8 cellular contexts compared by ENCODE assay signal in genomic region chr15:37134699-37135131, GRCh38. TPM values are rescaled to one million over a fixed set of nuclear protein-coding genes. Genes with fewer than 3 reads are reported as not detected.
A peak's percentile ranks its signal among the peaks of the same experiment; 100 is the strongest.
DNase-seq lines count a peak whose midpoint lies in the region; ATAC-seq and TF ChIP-seq lines count a peak whose summit lies in the region.

No MANE protein-coding gene starts in this region.

- intact Hi-C loops in CD4-positive, alpha-beta T cell (cut with DNase I, micrococcal nuclease) = loop anchor here (2.0 to 10.0 kb wide), 3 partner anchors 630 to 1616 kb away; no protein-coding TSS in a partner anchor

- no peak overlapping the region for H3K27ac Mint-ChIP-seq in CD4-positive, alpha-beta T cell

- no peaks in the 10 kb centered on the region for H3K9me3 Mint-ChIP-seq in CD4-positive, alpha-beta T cell

- H3K4me3 Mint-ChIP-seq in CD4-positive, alpha-beta T cell = no peak overlapping the region

- no peaks in the 10 kb centered on the region for H3K4me1 ChIP-seq in foreskin keratinocyte
- H3K4me1 ChIP-seq in smooth muscle cell (ENCODE audit: low read depth) = peaks cover 9% of the 10 kb centered on the region

- peaks cover 10% of the 10 kb centered on the region for H3K27me3 Mint-ChIP-seq in CD4-positive, alpha-beta T cell

- H3K9ac ChIP-seq in smooth muscle cell (ENCODE audit: low read depth) = no peak overlapping the region

- POLR2A ChIA-PET in CD4-positive, alpha-beta T cell (lab: Charles Lee) = no interaction called here
- POLR2A ChIA-PET in HEK293T (lab: Yijun Ruan, JAX) = no interaction called here

- no peak overlapping the region for H3K27ac ChIP-seq in CD4-positive, alpha-beta T cell (ENCODE audit: low read depth, low read length)
- no peak overlapping the region for H3K27ac ChIP-seq in foreskin keratinocyte
- H3K27ac ChIP-seq in smooth muscle cell (ENCODE audit: low read depth) = no peak overlapping the region

- peaks cover 4% of the 10 kb centered on the region for H3K27me3 ChIP-seq in CD4-positive, alpha-beta T cell (ENCODE audit: control insufficient read depth, insufficient read depth, low read length)
- H3K27me3 ChIP-seq in foreskin keratinocyte (peaks cover 3% of the 10 kb centered on the region), smooth muscle cell (ENCODE audit: low read depth) (no peaks in the 10 kb centered on the region)

- H3K4me1 Mint-ChIP-seq in CD4-positive, alpha-beta T cell (ENCODE audit: low read depth) = no peaks in the 10 kb centered on the region

- no peak overlapping the region for H3K4me2 ChIP-seq in smooth muscle cell

- H2AFZ ChIP-seq in smooth muscle cell (ENCODE audit: low read depth) = no peak overlapping the region

- no peak for DNase-seq in CD4-positive, alpha-beta T cell
- DNase-seq in HEK293T (ENCODE audit: extremely low spot score) = peak; percentile 32
- DNase-seq in SK-N-DZ (ENCODE audit: low spot score) = peak; percentile 53
- no peak for DNase-seq in foreskin keratinocyte
- DNase-seq in smooth muscle cell (lab: John Stamatoyannopoulos, UW; ENCODE audit: unreplicated experiment) = no peak
- no peak for DNase-seq in activated CD4-positive, CD25-positive, alpha-beta regulatory T cell treated with anti-CD3 and anti-CD28 coated beads, Interleukin-2, amount 50 U/mL, for 72 hours
- no peak for DNase-seq in GM19238 (ENCODE audit: insufficient read length, low spot score)

- no peaks in the 10 kb centered on the region for H3K36me3 Mint-ChIP-seq in CD4-positive, alpha-beta T cell (ENCODE audit: low read depth)

- no peaks in the 10 kb centered on the region for H3K36me3 ChIP-seq in smooth muscle cell (ENCODE audit: low read depth)

- no peak overlapping the region for H3K4me3 ChIP-seq in smooth muscle cell

- no peaks in the 10 kb centered on the region for H4K20me1 ChIP-seq in smooth muscle cell (ENCODE audit: low read depth)

- H3K9me3 ChIP-seq in CD4-positive, alpha-beta T cell (ENCODE audit: control insufficient read depth, low read length) = no peaks in the 10 kb centered on the region
- H3K9me3 ChIP-seq in smooth muscle cell (replicated peaks; ENCODE audit: low read depth) = no peaks in the 10 kb centered on the region

- WGBS in smooth muscle cell (ENCODE audit: low lambda C conversion rate) = 29% methylated on average over 3 of the region's 3 CpGs

- H3F3A ChIP-seq in smooth muscle cell (ENCODE audit: low read depth) = no peaks in the 10 kb centered on the region

- peak; percentile 62 for TF ChIP-seq CTCF in CD4-positive, alpha-beta T cell (IDR thresholded peaks at IDR 0.05)
- TF ChIP-seq CTCF in foreskin keratinocyte (conservative IDR thresholded peaks at IDR 0.05) (peak; percentile 81), smooth muscle cell (IDR thresholded peaks at IDR 0.05; ENCODE audit: borderline replicate concordance, insufficient read depth, poor library complexity, severe bottlenecking) (peak; percentile 79)

- H3K79me2 ChIP-seq in smooth muscle cell (ENCODE audit: low read depth) = no peaks in the 10 kb centered on the region

- CTCF ChIA-PET in CD4-positive, alpha-beta T cell (lab: Charles Lee) = no interaction called here
- CTCF ChIA-PET in HEK293T (lab: Yijun Ruan, JAX) = interaction anchor here (0.5 to 1.2 kb wide), 6 partner anchors 8 to 1824 kb away, joined by 3 to 5 read pairs (median 4); no protein-coding TSS in a partner anchor

- no peak for ATAC-seq in CD4-positive, alpha-beta T cell (ENCODE audit: poor library complexity)
- ATAC-seq in foreskin keratinocyte (peak; percentile 82), HG03469 (IDR thresholded peaks at IDR 0.05; ENCODE audit: unreplicated experiment) (no peak)

TF ChIP-seq in HEK293T, 16 proteins besides CTCF, POLR2A, EP300 and RAD21:
- TF ChIP-seq HDGF (IDR thresholded peaks at IDR 0.05; ENCODE audit: borderline replicate concordance) (no peak), L3MBTL2 (conservative IDR thresholded peaks at IDR 0.05) (no peak), FOXM1 (IDR thresholded peaks at IDR 0.05; ENCODE audit: borderline replicate concordance) (no peak), CTBP1 (IDR thresholded peaks at IDR 0.05; ENCODE audit: borderline replicate concordance) (no peak), FOXA1 (IDR thresholded peaks at IDR 0.05) (no peak), ELF4 (IDR thresholded peaks at IDR 0.05) (no peak), ARNT (IDR thresholded peaks at IDR 0.05) (no peak), PKNOX1 (IDR thresholded peaks at IDR 0.05) (no peak), SP1 (IDR thresholded peaks at IDR 0.05) (no peak), FOXK2 (IDR thresholded peaks at IDR 0.05) (no peak), NFRKB (IDR thresholded peaks at IDR 0.05) (no peak)
TF ChIP-seq in HEK293T: peak in this region for 0.

RNA-seq across cellular contexts. Expression of gene MEIS2, which starts 34.4 kb away (rescaled TPM):
- not detected for total RNA-seq in CD4-positive, alpha-beta T cell
- polyA plus RNA-seq in SK-N-DZ (2014; cell fraction: cytosol; rRNA removed) = 133 and 168 TPM in 2 replicates
- 136 and 171 TPM in 2 replicates for polyA plus RNA-seq in SK-N-DZ (2014; cell fraction: nucleus; rRNA removed)
- total RNA-seq in foreskin keratinocyte (12.6 and 14.9 TPM in 2 replicates), smooth muscle cell (18.8 and 33.4 TPM in 2 replicates)
- polyA plus RNA-seq in foreskin keratinocyte (3.8 and 5.5 TPM in 2 replicates), smooth muscle cell (13.0 and 16.7 TPM in 2 replicates)

Comparison
In these comparisons a context has a peak if more than half of its experiments do, and no peak if none do; other contexts are left out.
1. DNase-seq: peak in HEK293T (single experiment) and SK-N-DZ (single experiment); none in CD4-positive, alpha-beta T cell (0 of 10), foreskin keratinocyte (0 of 2), smooth muscle cell (single experiment), activated CD4-positive, CD25-positive, alpha-beta regulatory T cell treated with anti-CD3 and anti-CD28 coated beads, Interleukin-2, amount 50 U/mL, for 72 hours (single experiment) and GM19238 (single experiment).
2. RNA of gene MEIS2, which starts 34.4 kb away (total RNA-seq): 18.8 to 33.4 TPM in smooth muscle cell and 12.6 to 14.9 TPM in foreskin keratinocyte; not detected in CD4-positive, alpha-beta T cell; every median in the first group is over 10 times any median in the second.
3. Peak in every context shown above with its lines, with median percentiles within 50 percentile points of each other: CTCF ChIP-seq.